ENCODE assay signal across 19 cellular contexts in the genomic region with DNA sequence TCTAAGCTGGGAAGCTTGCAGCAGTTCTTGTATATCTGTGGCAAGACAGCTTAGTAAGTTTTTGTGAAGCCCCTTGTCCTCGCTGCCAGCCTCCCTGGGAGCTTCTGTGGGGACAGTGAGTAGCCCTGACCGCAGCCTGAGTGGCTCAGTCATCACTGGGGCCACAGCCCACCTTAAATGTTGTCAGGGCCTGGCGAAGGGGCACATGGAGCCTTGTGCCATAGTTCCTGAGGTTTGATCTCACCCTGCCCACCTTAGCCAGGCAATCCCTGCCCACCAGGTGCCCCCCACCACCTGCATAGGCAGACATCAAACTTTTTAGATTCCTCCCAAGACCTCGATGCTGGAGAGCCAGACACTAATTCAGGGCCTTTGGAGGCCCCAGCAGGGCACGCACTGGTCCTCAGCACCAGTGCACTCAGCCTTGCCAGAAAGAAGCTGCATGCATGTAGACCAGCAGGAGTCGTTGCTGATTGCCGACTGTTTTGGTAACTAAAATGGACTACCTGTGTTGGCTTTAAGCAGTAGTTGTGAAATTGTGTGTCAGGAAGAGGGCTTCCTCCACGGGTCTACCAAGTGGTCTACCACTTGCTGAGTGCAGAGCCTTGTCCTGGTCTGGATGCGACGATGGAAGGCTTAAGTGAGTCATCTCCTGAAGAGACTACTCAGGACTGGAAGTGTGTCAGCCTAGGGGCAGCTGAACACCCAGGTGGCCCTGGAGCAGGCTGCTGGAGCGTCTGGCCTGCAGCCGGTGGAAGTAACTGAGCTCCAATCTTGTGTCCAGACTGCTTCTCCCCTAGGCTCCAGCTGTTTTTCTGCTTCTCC.
A peak's percentile ranks its signal among the peaks of the same experiment; 100 is the strongest.
DNase-seq lines count a peak whose midpoint lies in the region; ATAC-seq and TF ChIP-seq lines count a peak whose summit lies in the region.
"Had no signal": no experiment of that assay in that cellular context is flagged by ENCODE, and none has a peak within 500 bp of the region (broad histone marks: within the 10 kb centered on the region; RNA-seq: fewer than 3 reads in every experiment).

No MANE protein-coding gene starts in this region.

- peak; percentile 12 for DNase-seq in activated T-cell treated with anti-CD3 and anti-CD28 coated beads, Interleukin-2, amount 50 U/mL, for 24 hours
- DNase-seq in activated T-cell treated with anti-CD3 and anti-CD28 coated beads for 4 hours (no peak), islet precursor cell (peak; percentile 63), suprapubic skin (ENCODE audit: low spot score in 2 of 2) (peak; percentile 40 to 50), glutamatergic neuron (no peak)
- DNase-seq in activated CD4-positive, alpha-beta memory T cell treated with anti-CD3 and anti-CD28 coated beads for 36 hours, result no peak
- DNase-seq: activated CD4-positive, CD25-positive, alpha-beta regulatory T cell; activated T-cell treated with anti-CD3 and anti-CD28 coated beads, Interleukin-2, amount 50 U/mL, for 1 hour; CD4-positive, CD25-positive, alpha-beta regulatory T cell; cerebellar nuclear complex; Karpas-422; mucosa of descending colon; NCI-H187 treated with DMSO at 0.1 percent for 48 hours; NCI-H524 treated with DMSO at 0.1 percent for 48 hours; stimulated activated CD4-positive, alpha-beta T cell treated with anti-CD3 and anti-CD28 coated beads, Interleukin-12 subunit alpha, Interleukin-12 subunit beta, amount 100 ng/mL, for 4 hours had no signal

- 97% methylated on average over 5 of the region's 12 CpGs for WGBS in suprapubic skin

- H3K27me3 ChIP-seq in suprapubic skin, result no peaks in the 10 kb centered on the region

- H3K4me3 ChIP-seq in suprapubic skin, result no peak overlapping the region
- H3K4me3 ChIP-seq: A549, mucosa of descending colon had no signal

- H3K4me1 Mint-ChIP-seq in activated T-cell treated with anti-CD3 and anti-CD28 coated beads, Interleukin-2, amount 50 U/mL, for 24 hours (ENCODE audit: low read depth), result no peaks in the 10 kb centered on the region
- peaks cover 5% of the 10 kb centered on the region for H3K4me1 Mint-ChIP-seq in glutamatergic neuron (ENCODE audit: low read depth, unreplicated experiment)
- H3K4me1 Mint-ChIP-seq in activated CD4-positive, alpha-beta memory T cell treated with anti-CD3 and anti-CD28 coated beads for 36 hours (ENCODE audit: low read depth), result no peaks in the 10 kb centered on the region

- H3K9me3 Mint-ChIP-seq in activated T-cell treated with anti-CD3 and anti-CD28 coated beads, Interleukin-2, amount 50 U/mL, for 24 hours, result no peaks in the 10 kb centered on the region
- H3K9me3 Mint-ChIP-seq in glutamatergic neuron (ENCODE audit: unreplicated experiment), result peaks cover 9% of the 10 kb centered on the region
- H3K9me3 Mint-ChIP-seq in activated CD4-positive, alpha-beta memory T cell treated with anti-CD3 and anti-CD28 coated beads for 36 hours, result no peaks in the 10 kb centered on the region
- H3K9me3 Mint-ChIP-seq: CD4-positive, CD25-positive, alpha-beta regulatory T cell; T-cell had no signal

- no peak overlapping the region for H3K27ac Mint-ChIP-seq in activated T-cell treated with anti-CD3 and anti-CD28 coated beads, Interleukin-2, amount 50 U/mL, for 24 hours
- H3K27ac Mint-ChIP-seq in glutamatergic neuron (ENCODE audit: unreplicated experiment), result no peak overlapping the region
- no peak overlapping the region for H3K27ac Mint-ChIP-seq in activated CD4-positive, alpha-beta memory T cell treated with anti-CD3 and anti-CD28 coated beads for 36 hours
- H3K27ac Mint-ChIP-seq: T-cell had no signal

- H3K36me3 ChIP-seq in suprapubic skin, result no peaks in the 10 kb centered on the region

- intact Hi-C loops in activated CD4-positive, alpha-beta memory T cell treated with anti-CD3 and anti-CD28 coated beads for 36 hours (cut with micrococcal nuclease), result no loop called here

- H3K4me3 Mint-ChIP-seq in activated T-cell treated with anti-CD3 and anti-CD28 coated beads, Interleukin-2, amount 50 U/mL, for 24 hours, result no peak overlapping the region
- no peak overlapping the region for H3K4me3 Mint-ChIP-seq in glutamatergic neuron (ENCODE audit: unreplicated experiment)
- H3K4me3 Mint-ChIP-seq in activated CD4-positive, alpha-beta memory T cell treated with anti-CD3 and anti-CD28 coated beads for 36 hours, result no peak overlapping the region
- H3K4me3 Mint-ChIP-seq: CD4-positive, CD25-positive, alpha-beta regulatory T cell; T-cell had no signal

- H3K9me3 ChIP-seq in suprapubic skin, result no peaks in the 10 kb centered on the region
- H3K9me3 ChIP-seq: A549, mucosa of descending colon had no signal

- TF ChIP-seq CTCF in suprapubic skin (IDR thresholded peaks at IDR 0.05) (no peak), glutamatergic neuron (IDR thresholded peaks at IDR 0.05; ENCODE audit: partially characterized antibody, unreplicated experiment) (no peak)

- POLR2A ChIA-PET in activated CD4-positive, alpha-beta memory T cell treated with anti-CD3 and anti-CD28 coated beads for 36 hours (lab: Charles Lee), result no interaction called here

- TF ChIP-seq EP300 in suprapubic skin (IDR thresholded peaks at IDR 0.05), result no peak

- ATAC-seq in SK-N-SH treated with all-trans-retinoic acid at 6 μM for 48 hours, result peak; percentile 24
- no peak for ATAC-seq in GM18498 (IDR thresholded peaks at IDR 0.05; ENCODE audit: unreplicated experiment)
- ATAC-seq: A549, mucosa of descending colon, T-cell had no signal

- no peak for TF ChIP-seq POLR2A in suprapubic skin (IDR thresholded peaks at IDR 0.05)

- CTCF ChIA-PET in activated CD4-positive, alpha-beta memory T cell treated with anti-CD3 and anti-CD28 coated beads for 36 hours (lab: Charles Lee), result no interaction called here

- H3K27ac ChIP-seq in suprapubic skin, result no peak overlapping the region
- H3K27ac ChIP-seq: A549 had no signal

- no peaks in the 10 kb centered on the region for H3K27me3 Mint-ChIP-seq in activated T-cell treated with anti-CD3 and anti-CD28 coated beads, Interleukin-2, amount 50 U/mL, for 24 hours
- H3K27me3 Mint-ChIP-seq in glutamatergic neuron (ENCODE audit: unreplicated experiment), result peaks cover 11% of the 10 kb centered on the region
- no peaks in the 10 kb centered on the region for H3K27me3 Mint-ChIP-seq in activated CD4-positive, alpha-beta memory T cell treated with anti-CD3 and anti-CD28 coated beads for 36 hours

- H3K4me1 ChIP-seq in suprapubic skin, result peaks cover 14% of the 10 kb centered on the region
- H3K4me1 ChIP-seq: A549 had no signal

- H3K36me3 Mint-ChIP-seq in activated T-cell treated with anti-CD3 and anti-CD28 coated beads, Interleukin-2, amount 50 U/mL, for 24 hours (ENCODE audit: low read depth), result no peaks in the 10 kb centered on the region
- H3K36me3 Mint-ChIP-seq in glutamatergic neuron (ENCODE audit: unreplicated experiment), result no peaks in the 10 kb centered on the region
- H3K36me3 Mint-ChIP-seq in activated CD4-positive, alpha-beta memory T cell treated with anti-CD3 and anti-CD28 coated beads for 36 hours, result no peaks in the 10 kb centered on the region
- H3K36me3 Mint-ChIP-seq: T-cell had no signal

TF ChIP-seq in SK-N-SH treated with all-trans-retinoic acid at 6 μM for 48 hours, 23 proteins besides CTCF, POLR2A, EP300 and RAD21:
- no peak for TF ChIP-seq ZC3H10 (CRISPR knock-in tag; IDR thresholded peaks at IDR 0.05)
- no peak for TF ChIP-seq ZFP30 (CRISPR knock-in tag; IDR thresholded peaks at IDR 0.05)
- no peak for TF ChIP-seq ZNF70 (CRISPR knock-in tag; IDR thresholded peaks at IDR 0.05)
- TF ChIP-seq ISL1 (CRISPR knock-in tag; IDR thresholded peaks at IDR 0.05), result no peak
- no peak for TF ChIP-seq SNAI2 (CRISPR knock-in tag; IDR thresholded peaks at IDR 0.05)
- TF ChIP-seq, protein P1, sequence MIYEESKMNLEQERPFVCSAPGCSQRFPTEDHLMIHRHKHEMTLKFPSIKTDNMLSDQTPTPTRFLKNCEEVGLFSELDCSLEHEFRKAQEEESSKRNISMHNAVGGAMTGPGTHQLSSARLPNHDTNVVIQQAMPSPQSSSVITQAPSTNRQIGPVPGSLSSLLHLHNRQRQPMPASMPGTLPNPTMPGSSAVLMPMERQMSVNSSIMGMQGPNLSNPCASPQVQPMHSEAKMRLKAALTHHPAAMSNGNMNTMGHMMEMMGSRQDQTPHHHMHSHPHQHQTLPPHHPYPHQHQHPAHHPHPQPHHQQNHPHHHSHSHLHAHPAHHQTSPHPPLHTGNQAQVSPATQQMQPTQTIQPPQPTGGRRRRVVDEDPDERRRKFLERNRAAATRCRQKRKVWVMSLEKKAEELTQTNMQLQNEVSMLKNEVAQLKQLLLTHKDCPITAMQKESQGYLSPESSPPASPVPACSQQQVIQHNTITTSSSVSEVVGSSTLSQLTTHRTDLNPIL (CRISPR knock-in tag; IDR thresholded peaks at IDR 0.05; ENCODE audit: low read depth), result no peak
- no peak for TF ChIP-seq PPARA (CRISPR knock-in tag; IDR thresholded peaks at IDR 0.05; ENCODE audit: borderline replicate concordance)
- TF ChIP-seq TOX (CRISPR knock-in tag; IDR thresholded peaks at IDR 0.05; ENCODE audit: borderline replicate concordance), result no peak
- no peak for TF ChIP-seq RARB (CRISPR knock-in tag; IDR thresholded peaks at IDR 0.05)
- TF ChIP-seq, protein P2, sequence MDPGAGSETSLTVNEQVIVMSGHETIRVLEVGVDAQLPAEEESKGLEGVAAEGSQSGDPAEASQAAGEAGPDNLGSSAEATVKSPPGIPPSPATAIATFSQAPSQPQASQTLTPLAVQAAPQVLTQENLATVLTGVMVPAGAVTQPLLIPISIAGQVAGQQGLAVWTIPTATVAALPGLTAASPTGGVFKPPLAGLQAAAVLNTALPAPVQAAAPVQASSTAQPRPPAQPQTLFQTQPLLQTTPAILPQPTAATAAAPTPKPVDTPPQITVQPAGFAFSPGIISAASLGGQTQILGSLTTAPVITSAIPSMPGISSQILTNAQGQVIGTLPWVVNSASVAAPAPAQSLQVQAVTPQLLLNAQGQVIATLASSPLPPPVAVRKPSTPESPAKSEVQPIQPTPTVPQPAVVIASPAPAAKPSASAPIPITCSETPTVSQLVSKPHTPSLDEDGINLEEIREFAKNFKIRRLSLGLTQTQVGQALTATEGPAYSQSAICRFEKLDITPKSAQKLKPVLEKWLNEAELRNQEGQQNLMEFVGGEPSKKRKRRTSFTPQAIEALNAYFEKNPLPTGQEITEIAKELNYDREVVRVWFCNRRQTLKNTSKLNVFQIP (CRISPR knock-in tag; IDR thresholded peaks at IDR 0.05; ENCODE audit: borderline replicate concordance, low read depth), result no peak
- TF ChIP-seq OSR1 (CRISPR knock-in tag; IDR thresholded peaks at IDR 0.05), result no peak
- TF ChIP-seq ZNF8 (CRISPR knock-in tag; IDR thresholded peaks at IDR 0.05), result no peak
- TF ChIP-seq TCF4 (CRISPR knock-in tag; IDR thresholded peaks at IDR 0.05; ENCODE audit: borderline replicate concordance), result no peak
- TF ChIP-seq ZNF565 (CRISPR knock-in tag; conservative IDR thresholded peaks at IDR 0.05; ENCODE audit: low read depth), result no peak

Comparison
In these comparisons a context has a peak if more than half of its experiments do, and no peak if none do; other contexts are left out.
1. DNase-seq: peak in activated T-cell treated with anti-CD3 and anti-CD28 coated beads, Interleukin-2, amount 50 U/mL, for 24 hours (single experiment), islet precursor cell (single experiment) and suprapubic skin (2 of 2); none in activated T-cell treated with anti-CD3 and anti-CD28 coated beads for 4 hours (single experiment), glutamatergic neuron (single experiment) and activated CD4-positive, alpha-beta memory T cell treated with anti-CD3 and anti-CD28 coated beads for 36 hours (single experiment).